In genomic region chr7:8762803-8763202, GRCh38 we compare ENCODE assay signal across 27 cellular contexts.
"Had no signal": no experiment of that assay in that cellular context is flagged by ENCODE, and none has a peak within 500 bp of the region (broad histone marks: within the 10 kb centered on the region; RNA-seq: fewer than 3 reads in every experiment).

No MANE protein-coding gene starts in this region.

- H3K4me2 ChIP-seq: hepatocyte, neural progenitor cell had no signal

- H3K9ac ChIP-seq: neural progenitor cell, parathyroid adenoma had no signal

- H3K9me3 ChIP-seq: esophagus muscularis mucosa, gastroesophageal sphincter, heart left ventricle, left lung, mucosa of descending colon, psoas muscle, suprapubic skin, transverse colon, upper lobe of right lung, uterus had no signal

- ATAC-seq: foreskin keratinocyte; gastroesophageal sphincter; heart left ventricle; left lung; mucosa of descending colon; natural killer cell treated with Interleukin-12 subunit alpha and Interleukin-12 subunit beta and Interleukin-15 and Interleukin-18, amount 100 ng/mL, for 72 hours; psoas muscle; right cardiac atrium; stimulated activated naive B cell treated with anti-CD40 and anti-IgM and Interleukin-4, amounts not matched to agents 10 μg/mL and 1 μg/mL and 100 μg/mL, for 72 hours; upper lobe of right lung had no signal

- H3K27ac ChIP-seq: coronary artery, esophagus muscularis mucosa, foreskin keratinocyte, gastroesophageal sphincter, heart left ventricle, hepatocyte, left lung, neural progenitor cell, parathyroid adenoma, psoas muscle, skin epidermis, spleen, suprapubic skin, transverse colon, upper lobe of right lung, uterus had no signal

- H3K79me2 ChIP-seq: hepatocyte, parathyroid adenoma had no signal

- H3K4me1 ChIP-seq: esophagus muscularis mucosa, foreskin keratinocyte, gastroesophageal sphincter, heart left ventricle, left lung, neural progenitor cell, parathyroid adenoma, psoas muscle, spleen, suprapubic skin, transverse colon, upper lobe of right lung, uterus had no signal

- DNase-seq: dermis blood vessel endothelial cell; effector memory CD4-positive, alpha-beta T cell; foreskin keratinocyte; heart left ventricle; kidney; left lung; mesenchymal stem cell; mucosa of descending colon; naive B cell; psoas muscle; right cardiac atrium; spleen; stimulated activated CD4-positive, alpha-beta T cell treated with anti-CD3 and anti-CD28 coated beads, Interleukin-4, amount 100 ng/mL, for 4 hours; stimulated activated naive B cell treated with anti-CD40 and anti-IgM and Interleukin-4, amounts not matched to agents 10 μg/mL and 1 μg/mL and 100 μg/mL, for 72 hours; transverse colon; upper lobe of right lung; uterus had no signal

- H3K27me3 ChIP-seq: esophagus muscularis mucosa, foreskin keratinocyte, gastroesophageal sphincter, heart left ventricle, hepatocyte, left lung, neural progenitor cell, spleen, suprapubic skin, transverse colon, upper lobe of right lung, uterus had no signal

- FAIRE-seq: endothelial cell of umbilical vein, kidney had no signal

- H2AFZ ChIP-seq: hepatocyte, neural progenitor cell, parathyroid adenoma had no signal

- H3K36me3 ChIP-seq: esophagus muscularis mucosa, gastroesophageal sphincter, heart left ventricle, left lung, neural progenitor cell, spleen, suprapubic skin, transverse colon, upper lobe of right lung, uterus had no signal

- H3K4me3 ChIP-seq: coronary artery, esophagus muscularis mucosa, gastroesophageal sphincter, heart left ventricle, hepatocyte, left lung, mucosa of descending colon, neural progenitor cell, psoas muscle, skin epidermis, spleen, suprapubic skin, transverse colon, upper lobe of right lung, uterus had no signal
